ENCODE assay signal across 8 cellular contexts in genomic region chr12:67069451-67070306, GRCh38.
DNase-seq lines count a peak whose midpoint lies in the region; ATAC-seq and TF ChIP-seq lines count a peak whose summit lies in the region.

No MANE protein-coding gene starts in this region.

- H3K4me3 ChIP-seq in fibroblast of villous mesenchyme (ENCODE audit: low read depth, low read length), result peak overlapping the region; percentile 49

- ATAC-seq in HG02852 (IDR thresholded peaks at IDR 0.05; ENCODE audit: unreplicated experiment), result peak; percentile 59

- DNase-seq in NCI-H345 (lab: John Stamatoyannopoulos, UW), result peak; percentile 52
- no peak for DNase-seq in NCI-H345 treated with DMSO at 0.1 percent for 48 hours (lab: John Stamatoyannopoulos, UW; ENCODE audit: unreplicated experiment)
- DNase-seq in NCI-H2227 (lab: John Stamatoyannopoulos, UW; ENCODE audit: unreplicated experiment), result peak; percentile 67
- DNase-seq in activated T-cell treated with anti-CD3 and anti-CD28 coated beads for 24 hours (ENCODE audit: low read depth), result peak; percentile 25
- DNase-seq in fibroblast of villous mesenchyme (ENCODE audit: low read depth), result no peak
- DNase-seq in occipital lobe (lab: John Stamatoyannopoulos, UW), result peak; percentile 15
- DNase-seq in COLO829 (ENCODE audit: low spot score), result no peak

- TF ChIP-seq CTCF in fibroblast of villous mesenchyme (IDR thresholded peaks at IDR 0.05; ENCODE audit: insufficient read depth, low read depth, low read length), result no peak

Comparison
In these comparisons a context has a peak if more than half of its experiments do, and no peak if none do; other contexts are left out.
1. DNase-seq: peak in NCI-H345 (single experiment), NCI-H2227 (single experiment), activated T-cell treated with anti-CD3 and anti-CD28 coated beads for 24 hours (single experiment) and occipital lobe (single experiment); none in NCI-H345 treated with DMSO at 0.1 percent for 48 hours (single experiment), fibroblast of villous mesenchyme (single experiment) and COLO829 (single experiment).